In genomic region chr18:70489556-70489955, GRCh38 we compare ENCODE assay signal across 23 cellular contexts.
DNase-seq lines count a peak whose midpoint lies in the region; ATAC-seq and TF ChIP-seq lines count a peak whose summit lies in the region.
"Had no signal": no experiment of that assay in that cellular context is flagged by ENCODE, and none has a peak within 500 bp of the region (broad histone marks: within the 10 kb centered on the region; RNA-seq: fewer than 3 reads in every experiment).

No MANE protein-coding gene starts in this region.

- H3K4ac ChIP-seq in neuronal stem cell (ENCODE audit: low read length), result no peak overlapping the region

- peaks cover 13% of the 10 kb centered on the region for H3K27me3 Mint-ChIP-seq in activated T-cell treated with anti-CD3 and anti-CD28 coated beads, Interleukin-2, amount 50 U/mL, for 72 hours (ENCODE audit: low read depth)

- H2AFZ ChIP-seq in GM23248 (peak overlapping the region; percentile 87), OCI-LY3 (ENCODE audit: low read depth, low read length) (peak overlapping the region; percentile 19), hepatocyte (peak overlapping the region; percentile 8), neuronal stem cell (ENCODE audit: low read length) (peak overlapping the region; percentile 33)

- H3K4me3 ChIP-seq in GM23248, result peak overlapping the region; percentile 73
- peak overlapping the region; percentile 45 for H3K4me3 ChIP-seq in OCI-LY3 (ENCODE audit: low read length)
- H3K4me3 ChIP-seq in hepatocyte, result no peak overlapping the region
- no peak overlapping the region for H3K4me3 ChIP-seq in neuronal stem cell (ENCODE audit: low read length in 2 of 2)
- H3K4me3 ChIP-seq: breast epithelium, gastrocnemius medialis, HAP-1, psoas muscle, SJCRH30, skin epidermis, suprapubic skin, uterus had no signal

- H4K91ac ChIP-seq in neuronal stem cell (ENCODE audit: low read depth, low read length, poor library complexity), result no peak overlapping the region

- H4K20me1 ChIP-seq in GM23248 (ENCODE audit: insufficient read depth) (no peaks in the 10 kb centered on the region), OCI-LY3 (ENCODE audit: insufficient read depth, low read length) (no peaks in the 10 kb centered on the region), hepatocyte (ENCODE audit: insufficient read depth, poor library complexity, severe bottlenecking) (no peaks in the 10 kb centered on the region)

- H3K9ac ChIP-seq in GM23248 (peak overlapping the region; percentile 81), OCI-LY3 (ENCODE audit: low read length) (peak overlapping the region; percentile 15; the same call in 1 of the 2 replicates), neuronal stem cell (ENCODE audit: low read depth, low read length, poor library complexity) (no peak overlapping the region)

- H3K27ac ChIP-seq in GM23248 (peak overlapping the region; percentile 71), OCI-LY3 (ENCODE audit: low read length) (no peak overlapping the region), hepatocyte (no peak overlapping the region), neuronal stem cell (replicated peaks; ENCODE audit: low read length) (no peak overlapping the region)
- H3K27ac ChIP-seq: breast epithelium, esophagus squamous epithelium, gastrocnemius medialis, psoas muscle, SJCRH30, suprapubic skin, uterus had no signal

- no peak overlapping the region for H3K14ac ChIP-seq in neuronal stem cell (ENCODE audit: low read length)

- 31 to 33% methylated on average over 4 of the region's 4 CpGs for WGBS in GM23248 (ENCODE audit: low coverage in 1 of 2, low lambda C conversion rate in 2 of 2, missing lambda C conversion rate in 2 of 2), 2 experiments
- 40% methylated on average over 4 of the region's 4 CpGs for WGBS in hepatocyte (ENCODE audit: low lambda C conversion rate, missing lambda C conversion rate)
- WGBS in neuronal stem cell (ENCODE audit: extremely low coverage in 2 of 2, insufficient read length in 2 of 2, insufficient replicate concordance in 1 of 2), 2 donors, result no CpG with 5 or more reads among the region's 4 CpGs

- in situ Hi-C loops in GM23248 (cut with MboI), result no loop called here

- no peaks in the 10 kb centered on the region for H3K4me1 Mint-ChIP-seq in activated T-cell treated with anti-CD3 and anti-CD28 coated beads, Interleukin-2, amount 50 U/mL, for 72 hours (ENCODE audit: low read depth)

- TF ChIP-seq CTCF in OCI-LY3 (IDR thresholded peaks at IDR 0.05; ENCODE audit: low read depth, low read length) (no peak), hepatocyte (IDR thresholded peaks at IDR 0.05; ENCODE audit: poor library complexity) (no peak)

- no peaks in the 10 kb centered on the region for H3K36me3 Mint-ChIP-seq in activated T-cell treated with anti-CD3 and anti-CD28 coated beads, Interleukin-2, amount 50 U/mL, for 72 hours (ENCODE audit: insufficient read depth in 2 of 2)

- no peak overlapping the region for H3K18ac ChIP-seq in neuronal stem cell (ENCODE audit: low read length)

- H2BK5ac ChIP-seq in neuronal stem cell (ENCODE audit: low read length), result no peak overlapping the region

- no peaks in the 10 kb centered on the region for H3K9me2 ChIP-seq in GM23248 (ENCODE audit: insufficient read depth)
- H3K9me2 ChIP-seq in hepatocyte (replicated peaks; ENCODE audit: insufficient read depth), result no peaks in the 10 kb centered on the region

- H3K9me3 ChIP-seq in GM23248 (ENCODE audit: low read depth) (no peaks in the 10 kb centered on the region), OCI-LY3 (ENCODE audit: insufficient read depth, low read length) (no peaks in the 10 kb centered on the region), hepatocyte (ENCODE audit: low read depth) (no peaks in the 10 kb centered on the region), neuronal stem cell (replicated peaks in 1 of 2; ENCODE audit: control insufficient read depth in 2 of 2, insufficient read depth in 1 of 2, low read depth in 1 of 2, low read length in 2 of 2) (no peaks in the 10 kb centered on the region)
- H3K9me3 ChIP-seq: breast epithelium, esophagus squamous epithelium, gastrocnemius medialis, HAP-1, Peyer's patch, psoas muscle, SJCRH30, suprapubic skin, uterus had no signal

- H2BK15ac ChIP-seq in neuronal stem cell (ENCODE audit: low read length), result no peak overlapping the region

- peak overlapping the region; percentile 86 for H3K4me2 ChIP-seq in GM23248 (ENCODE audit: unreplicated experiment)
- peak overlapping the region; percentile 63 for H3K4me2 ChIP-seq in OCI-LY3 (ENCODE audit: low read length)
- H3K4me2 ChIP-seq in hepatocyte, result peak overlapping the region; percentile 5
- H3K4me2 ChIP-seq in neuronal stem cell (ENCODE audit: insufficient read depth, low read length, poor library complexity, severe bottlenecking), result no peak overlapping the region

- no peak for ATAC-seq in activated T-cell treated with anti-CD3 and anti-CD28 coated beads, Interleukin-2, amount 50 U/mL, for 72 hours (replicated peaks in 1 of 2)
- ATAC-seq: activated T-cell treated with anti-CD3 and anti-CD28 coated beads, Interleukin-2, amount 50 U/mL, for 4 hours had no signal

- H3K79me1 ChIP-seq in neuronal stem cell (ENCODE audit: low read depth, low read length), result no peaks in the 10 kb centered on the region

- no peak overlapping the region for H3K4me3 Mint-ChIP-seq in activated T-cell treated with anti-CD3 and anti-CD28 coated beads, Interleukin-2, amount 50 U/mL, for 72 hours
- H3K4me3 Mint-ChIP-seq: activated T-cell treated with anti-CD3 and anti-CD28 coated beads, Interleukin-2, amount 50 U/mL, for 4 hours; CD4-positive, CD25-positive, alpha-beta regulatory T cell; T-helper 17 cell had no signal

- H3K27me3 ChIP-seq in GM23248 (replicated peaks; ENCODE audit: insufficient read depth) (no peaks in the 10 kb centered on the region), OCI-LY3 (ENCODE audit: low read depth, low read length) (no peaks in the 10 kb centered on the region), hepatocyte (peaks cover 6% of the 10 kb centered on the region), neuronal stem cell (ENCODE audit: control insufficient read depth in 3 of 3, insufficient read depth in 3 of 3, low read depth in 1 of 3, low read length in 3 of 3) (no peaks in the 10 kb centered on the region)
- H3K27me3 ChIP-seq: breast epithelium, esophagus squamous epithelium, gastrocnemius medialis, Peyer's patch, SJCRH30, suprapubic skin, uterus had no signal

- H3K4me1 ChIP-seq in GM23248 (ENCODE audit: insufficient read depth) (peaks cover 11% of the 10 kb centered on the region), OCI-LY3 (ENCODE audit: low read length) (peaks cover 11% of the 10 kb centered on the region), hepatocyte (ENCODE audit: insufficient read depth) (no peaks in the 10 kb centered on the region), neuronal stem cell (ENCODE audit: control insufficient read depth in 2 of 2, insufficient read depth in 1 of 2, low read depth in 1 of 2, low read length in 2 of 2) (peaks cover 0 to 3% of the 10 kb centered on the region in 2 donors)
- H3K4me1 ChIP-seq: breast epithelium, esophagus squamous epithelium, gastrocnemius medialis, HAP-1, Peyer's patch, psoas muscle, SJCRH30, suprapubic skin, uterus had no signal

- no peaks in the 10 kb centered on the region for H3K36me3 ChIP-seq in GM23248 (ENCODE audit: low read depth)
- H3K36me3 ChIP-seq in OCI-LY3 (replicated peaks; ENCODE audit: low read depth, low read length), result no peaks in the 10 kb centered on the region
- H3K36me3 ChIP-seq in hepatocyte (replicated peaks; ENCODE audit: insufficient read depth, low read depth), result no peaks in the 10 kb centered on the region
- no peaks in the 10 kb centered on the region for H3K36me3 ChIP-seq in neuronal stem cell (replicated peaks in 1 of 2; ENCODE audit: control insufficient read depth in 2 of 2, insufficient read depth in 2 of 2, low read length in 2 of 2)
- H3K36me3 ChIP-seq: breast epithelium, esophagus squamous epithelium, gastrocnemius medialis, HAP-1, Peyer's patch, SJCRH30, suprapubic skin, uterus had no signal

- DNase-seq in GM23248 (no peak), hepatocyte (ENCODE audit: low spot score) (no peak), neuronal stem cell (ENCODE audit: low spot score) (no peak), NCI-H526 (lab: John Stamatoyannopoulos, UW) (no peak), NCI-H2171 treated with DMSO at 0.1 percent for 48 hours (lab: John Stamatoyannopoulos, UW) (no peak)
- no peak for DNase-seq in activated T-cell treated with anti-CD3 and anti-CD28 coated beads, Interleukin-2, amount 50 U/mL, for 72 hours
- DNase-seq in stimulated activated CD4-positive, alpha-beta T cell treated with anti-CD3 and anti-CD28 coated beads, Interleukin-2, amount 100 ng/mL, for 24 hours, result no peak
- DNase-seq: activated CD4-positive, alpha-beta T cell treated with anti-CD3 and anti-CD28 coated beads for 4 hours; activated naive CD4-positive, alpha-beta T cell treated with Interleukin-2 at 50 U/mL for 16 hours; activated T-cell treated with anti-CD3 and anti-CD28 coated beads, Interleukin-2, amount 50 U/mL, for 4 hours; CD4-positive, CD25-positive, alpha-beta regulatory T cell; esophagus squamous epithelium; gastrocnemius medialis; psoas muscle; SJCRH30; T-helper 17 cell; uterus had no signal

- no peak overlapping the region for H2BK120ac ChIP-seq in neuronal stem cell (ENCODE audit: low read depth, low read length)

- no peak overlapping the region for H4K8ac ChIP-seq in neuronal stem cell (ENCODE audit: low read depth, low read length)

- H2BK12ac ChIP-seq in neuronal stem cell (ENCODE audit: low read length), result no peak overlapping the region

- no peaks in the 10 kb centered on the region for H3K79me2 ChIP-seq in GM23248 (ENCODE audit: insufficient read depth)
- H3K79me2 ChIP-seq in OCI-LY3 (ENCODE audit: low read length), result no peaks in the 10 kb centered on the region
- H3K79me2 ChIP-seq in hepatocyte, result no peaks in the 10 kb centered on the region

- no peak overlapping the region for H3K27ac Mint-ChIP-seq in activated T-cell treated with anti-CD3 and anti-CD28 coated beads, Interleukin-2, amount 50 U/mL, for 72 hours
- H3K27ac Mint-ChIP-seq: T-helper 17 cell had no signal

- peaks cover 8% of the 10 kb centered on the region for H3F3A ChIP-seq in GM23248 (ENCODE audit: insufficient read depth)

- H3K9me3 Mint-ChIP-seq in activated T-cell treated with anti-CD3 and anti-CD28 coated beads, Interleukin-2, amount 50 U/mL, for 72 hours, result no peaks in the 10 kb centered on the region
- H3K9me3 Mint-ChIP-seq: activated T-cell treated with anti-CD3 and anti-CD28 coated beads, Interleukin-2, amount 50 U/mL, for 4 hours; CD4-positive, CD25-positive, alpha-beta regulatory T cell had no signal

- no peak overlapping the region for H2AK5ac ChIP-seq in neuronal stem cell (ENCODE audit: low read depth, low read length)

- no peak overlapping the region for H3K23ac ChIP-seq in neuronal stem cell (ENCODE audit: low read depth, low read length, poor library complexity)

Comparison
In these comparisons a context has a peak if more than half of its experiments do, and no peak if none do; other contexts are left out.
1. H2AFZ ChIP-seq: peak in every context shown above with its lines; median percentile 87 in GM23248; 33 in neuronal stem cell; 19 in OCI-LY3; 8 in hepatocyte.
2. H3K4me3 ChIP-seq: peak in GM23248 (single experiment) and OCI-LY3 (single experiment); none in hepatocyte (single experiment) and neuronal stem cell (0 of 2).